Comparison of ENCODE assay signal across 15 cellular contexts in the genomic region with DNA sequence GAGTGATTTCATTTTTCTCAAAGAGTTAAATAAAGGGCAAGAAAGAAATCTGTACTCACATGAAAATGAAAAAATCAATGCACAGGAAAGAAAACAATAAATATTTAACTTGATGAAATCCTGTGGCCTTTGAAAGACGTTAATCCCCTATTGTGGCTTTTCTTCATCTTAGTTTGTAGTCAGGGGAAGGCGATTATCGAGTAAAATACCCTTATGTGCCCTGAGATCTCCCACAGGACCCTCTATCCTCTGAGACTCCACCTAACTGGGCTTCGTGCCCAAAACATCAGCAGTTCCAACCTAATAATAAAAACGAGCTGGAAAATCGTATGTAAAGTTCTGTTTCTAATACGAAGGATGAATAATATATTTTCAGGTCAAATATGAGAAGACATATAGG.
DNase-seq lines count a peak whose midpoint lies in the region; TF ChIP-seq lines count a peak whose summit lies in the region.
"Had no signal": no experiment of that assay in that cellular context is flagged by ENCODE, and none has a peak within 500 bp of the region (broad histone marks: within the 10 kb centered on the region; RNA-seq: fewer than 3 reads in every experiment).

No MANE protein-coding gene starts in this region.

- H3K9me3 Mint-ChIP-seq in neural progenitor cell: peaks cover 2% of the 10 kb centered on the region

- no peaks in the 10 kb centered on the region for H3K79me2 ChIP-seq in neural progenitor cell (ENCODE audit: low read depth)

- H2AFZ ChIP-seq in neural progenitor cell (replicated peaks): no peak overlapping the region

- peak overlapping the region; percentile 14 for H3K27ac Mint-ChIP-seq in neural progenitor cell
- H3K27ac Mint-ChIP-seq: B cell; CD4-positive, alpha-beta T cell; H9 had no signal

- H3K4me2 ChIP-seq in neural progenitor cell: peak overlapping the region; percentile 59

- H3F3A ChIP-seq in neural progenitor cell (ENCODE audit: low read depth): peaks cover 3% of the 10 kb centered on the region

- no peaks in the 10 kb centered on the region for H4K20me1 ChIP-seq in neural progenitor cell (ENCODE audit: low read depth)

- H3K36me3 ChIP-seq in SK-N-MC (ENCODE audit: insufficient read depth, low read length) (no peaks in the 10 kb centered on the region), neural progenitor cell (no peaks in the 10 kb centered on the region)

- peaks cover 8% of the 10 kb centered on the region for H3K4me1 Mint-ChIP-seq in neural progenitor cell
- H3K4me1 Mint-ChIP-seq: B cell, H9 had no signal

- H3K4me1 ChIP-seq in neural progenitor cell: peaks cover 14% of the 10 kb centered on the region

- no peak for TF ChIP-seq CTCF in neural progenitor cell (IDR thresholded peaks at IDR 0.05)

- H3K27ac ChIP-seq in SK-N-MC: peak overlapping the region; percentile 60
- no peak overlapping the region for H3K27ac ChIP-seq in neural progenitor cell

- no peaks in the 10 kb centered on the region for H3K9me3 ChIP-seq in SK-N-MC (ENCODE audit: low read depth, low read length)
- H3K9me3 ChIP-seq in neural progenitor cell (ENCODE audit: low read depth): no peaks in the 10 kb centered on the region

- peak overlapping the region; percentile 44 for H3K4me3 ChIP-seq in SK-N-MC
- no peak overlapping the region for H3K4me3 ChIP-seq in neural progenitor cell

- H3K9ac ChIP-seq in SK-N-MC (ENCODE audit: insufficient read length) (peak overlapping the region; percentile 36), neural progenitor cell (no peak overlapping the region)

- DNase-seq in NCI-H2171 treated with DMSO at 0.1 percent for 48 hours (lab: John Stamatoyannopoulos, UW) (peak; percentile 7), NCI-H2171 (lab: John Stamatoyannopoulos, UW) (no peak), SK-N-MC (ENCODE audit: low read depth, low spot score) (no peak), neural progenitor cell (ENCODE audit: low spot score) (peak; percentile 26), NCI-H510A (lab: John Stamatoyannopoulos, UW) (no peak), anterior cingulate cortex (lab: John Stamatoyannopoulos, UW) (no peak)
- DNase-seq in stimulated activated CD4-positive, alpha-beta T cell treated with anti-CD3 and anti-CD28 coated beads, Interleukin-1b, Interleukin-23, amount 100 ng/mL, for 48 hours: no peak
- DNase-seq: 8988T; C1 segment of cervical spinal cord; CD4-positive, alpha-beta T cell; DND-41; GDM1; GOT3; H9 had no signal

- no peaks in the 10 kb centered on the region for H3K36me3 Mint-ChIP-seq in neural progenitor cell

- no peaks in the 10 kb centered on the region for H3K27me3 Mint-ChIP-seq in neural progenitor cell (ENCODE audit: insufficient read depth, low read depth)

- H3K4me3 Mint-ChIP-seq in neural progenitor cell: no peak overlapping the region
- H3K4me3 Mint-ChIP-seq: B cell; CD4-positive, alpha-beta T cell; H9 had no signal

- H3K27me3 ChIP-seq in neural progenitor cell: peaks cover 60% of the 10 kb centered on the region

Comparison
In these comparisons a context has a peak if more than half of its experiments do, and no peak if none do; other contexts are left out.
1. DNase-seq: peak in NCI-H2171 treated with DMSO at 0.1 percent for 48 hours (single experiment) and neural progenitor cell (single experiment); none in NCI-H2171 (single experiment), SK-N-MC (single experiment), NCI-H510A (single experiment), anterior cingulate cortex (0 of 58) and stimulated activated CD4-positive, alpha-beta T cell treated with anti-CD3 and anti-CD28 coated beads, Interleukin-1b, Interleukin-23, amount 100 ng/mL, for 48 hours (single experiment).